8 cellular contexts compared by ENCODE assay signal in the genomic region with DNA sequence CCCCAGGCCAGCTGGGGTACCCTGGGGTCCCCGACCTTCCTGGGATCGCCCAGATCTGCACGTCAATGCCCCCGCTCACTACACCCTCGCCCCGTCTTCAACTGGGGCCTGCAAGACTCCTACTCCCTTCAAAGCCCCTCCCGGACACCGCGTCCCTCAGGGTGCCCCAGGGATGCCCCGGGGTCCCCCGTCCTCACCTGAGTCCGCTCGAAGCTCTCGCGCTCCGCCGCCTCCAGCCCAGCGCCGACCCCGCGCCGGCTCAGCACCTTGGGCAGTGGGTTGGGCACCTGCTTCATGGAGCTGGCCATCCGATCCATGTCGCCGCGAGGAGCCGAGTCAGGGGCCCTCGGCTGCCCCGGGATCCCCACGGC. TPM values are rescaled to one million over a fixed set of nuclear protein-coding genes. Genes with fewer than 3 reads are reported as not detected.
DNase-seq lines count a peak whose midpoint lies in the region; ATAC-seq and TF ChIP-seq lines count a peak whose summit lies in the region.

TSS of gene HIP1 (minus strand) at position 338 of the 371 bp plus-strand sequence. CDS start at position 317, 21 bp downstream.

- H3K27ac Mint-ChIP-seq in CD4-positive, alpha-beta memory T cell: peak within 1 kb of the TSS; percentile 94 to 99 (median 98)
- peak within 1 kb of the TSS; percentile 87 for H3K27ac Mint-ChIP-seq in stimulated activated memory B cell treated with anti-CD40 and anti-IgM and Interleukin-4, amounts not matched to agents 10 μg/mL and 1 μg/mL and 100 μg/mL, for 72 hours

- peaks cover 18% of the 10 kb centered on the region for H3K4me1 ChIP-seq in CD4-positive, alpha-beta memory T cell (ENCODE audit: insufficient read depth, low read length)
- peaks cover 0 to 10% of the 10 kb centered on the region in 2 donors for H3K4me1 ChIP-seq in adrenal gland (replicated peaks in 1 of 2)

- WGBS in adrenal gland, 4 donors: 0 to 1% (median 0%) methylated on average over 19 to 30 of the region's 30 CpGs; no CpG with 5 or more reads in 1 of the 4 donors

- CTCF ChIA-PET in CD4-positive, alpha-beta memory T cell (lab: Charles Lee; ENCODE audit: partially characterized antibody): interaction anchor here (2.2 kb wide), 1 partner anchor 24 kb away, joined by 10 read pairs; no protein-coding TSS in a partner anchor

- no peak for TF ChIP-seq POLR2A in adrenal gland (IDR thresholded peaks at IDR 0.05)

- peak within 1 kb of the TSS; percentile 97 to 100 (median 98) for H3K4me3 Mint-ChIP-seq in CD4-positive, alpha-beta memory T cell
- peak within 1 kb of the TSS; percentile 96 for H3K4me3 Mint-ChIP-seq in stimulated activated memory B cell treated with anti-CD40 and anti-IgM and Interleukin-4, amounts not matched to agents 10 μg/mL and 1 μg/mL and 100 μg/mL, for 72 hours

- ATAC-seq in HG02642 (IDR thresholded peaks at IDR 0.05; ENCODE audit: poor library complexity, unreplicated experiment) (peak; percentile 0), HG02588 (IDR thresholded peaks at IDR 0.05; ENCODE audit: unreplicated experiment) (no peak)
- peak; percentile 1 for ATAC-seq in stimulated activated memory B cell treated with anti-CD40 and anti-IgM and Interleukin-4, amounts not matched to agents 10 μg/mL and 1 μg/mL and 100 μg/mL, for 72 hours

- no peaks in the 10 kb centered on the region for H3K36me3 ChIP-seq in CD4-positive, alpha-beta memory T cell (ENCODE audit: insufficient read depth, low read length)
- no peaks in the 10 kb centered on the region for H3K36me3 ChIP-seq in adrenal gland (replicated peaks in 1 of 2)

- H3K4me3 ChIP-seq in CD4-positive, alpha-beta memory T cell (ENCODE audit: low read length in 2 of 2): peak within 1 kb of the TSS; percentile 76 to 97
- H3K4me3 ChIP-seq in adrenal gland (peak within 1 kb of the TSS; percentile 68 to 96 (median 92)), iPS-18c (ENCODE audit: insufficient read depth, low read depth, low read length) (peak within 1 kb of the TSS; percentile 95)

- H3K27me3 Mint-ChIP-seq in CD4-positive, alpha-beta memory T cell: peaks cover 1% of the 10 kb centered on the region in 2 donors
- no peaks in the 10 kb centered on the region for H3K27me3 Mint-ChIP-seq in stimulated activated memory B cell treated with anti-CD40 and anti-IgM and Interleukin-4, amounts not matched to agents 10 μg/mL and 1 μg/mL and 100 μg/mL, for 72 hours

- no peaks in the 10 kb centered on the region for H3K9me3 Mint-ChIP-seq in CD4-positive, alpha-beta memory T cell
- H3K9me3 Mint-ChIP-seq in stimulated activated memory B cell treated with anti-CD40 and anti-IgM and Interleukin-4, amounts not matched to agents 10 μg/mL and 1 μg/mL and 100 μg/mL, for 72 hours: no peaks in the 10 kb centered on the region

- H3K9me3 ChIP-seq in CD4-positive, alpha-beta memory T cell (ENCODE audit: control insufficient read depth in 1 of 2, low read length in 2 of 2): no peaks in the 10 kb centered on the region
- H3K9me3 ChIP-seq in adrenal gland (replicated peaks in 1 of 3) (no peaks in the 10 kb centered on the region), iPS-18c (ENCODE audit: control insufficient read depth, insufficient read depth, low read length) (no peaks in the 10 kb centered on the region)

- peak within 1 kb of the TSS; percentile 79 for H3K27ac ChIP-seq in CD4-positive, alpha-beta memory T cell (ENCODE audit: low read depth, low read length)
- peak within 1 kb of the TSS; percentile 65 to 96 (median 75) for H3K27ac ChIP-seq in adrenal gland

- peaks cover 7 to 21% (median 13%) of the 10 kb centered on the region in 4 donors for H3K4me1 Mint-ChIP-seq in CD4-positive, alpha-beta memory T cell
- H3K4me1 Mint-ChIP-seq in stimulated activated memory B cell treated with anti-CD40 and anti-IgM and Interleukin-4, amounts not matched to agents 10 μg/mL and 1 μg/mL and 100 μg/mL, for 72 hours: peaks cover 32% of the 10 kb centered on the region

- no peak for DNase-seq in CD4-positive, alpha-beta memory T cell
- DNase-seq in adrenal gland (peak in 1 of 7 donors; percentile 28), kidney tubule cell (ENCODE audit: low spot score) (no peak), hippocampal formation (lab: John Stamatoyannopoulos, UW) (no peak)

- POLR2A ChIA-PET in CD4-positive, alpha-beta memory T cell (lab: Charles Lee; ENCODE audit: partially characterized antibody): interaction anchor here (1.0 to 3.2 kb wide), 4 partner anchors 11 to 666 kb away, joined by 5 to 24 read pairs (median 6); partner anchors contain the start of genes MDH2, POR and STYXL1

- intact Hi-C loops in CD4-positive, alpha-beta memory T cell (cut with micrococcal nuclease): loop anchor here (2.0 kb wide), 2 partner anchors 176 to 210 kb away; partner anchors contain the start of gene POR
- intact Hi-C loops in adrenal gland (cut with DNase I): no loop called here

- TF ChIP-seq CTCF in adrenal gland (IDR thresholded peaks at IDR 0.05): no peak

- H3K27me3 ChIP-seq in CD4-positive, alpha-beta memory T cell (ENCODE audit: insufficient read depth, low read length): no peaks in the 10 kb centered on the region
- H3K27me3 ChIP-seq in adrenal gland: no peaks in the 10 kb centered on the region

- peaks cover 0 to 1% of the 10 kb centered on the region in 2 donors for H3K36me3 Mint-ChIP-seq in CD4-positive, alpha-beta memory T cell
- no peaks in the 10 kb centered on the region for H3K36me3 Mint-ChIP-seq in stimulated activated memory B cell treated with anti-CD40 and anti-IgM and Interleukin-4, amounts not matched to agents 10 μg/mL and 1 μg/mL and 100 μg/mL, for 72 hours

RNA-seq across cellular contexts. Expression of gene HIP1, which starts in this region (rescaled TPM):
- 1 to 10 TPM; 3.1 to 3.5 TPM for total RNA-seq in CD4-positive, alpha-beta memory T cell
- 1 to 10 TPM in 1 of 2 donors, not detected in 1; 2.2 TPM for polyA plus RNA-seq in CD4-positive, alpha-beta memory T cell
- total RNA-seq in adrenal gland: 10 to 100 TPM; 24.3 to 48.9 (median 34.0) TPM
- 10 to 100 TPM in 1 of 3 donors, 1 to 10 TPM in 2; 5.9 to 18.2 (median 9.7) TPM for polyA plus RNA-seq in adrenal gland

Comparison
In these comparisons a context has a peak if more than half of its experiments do, and no peak if none do; other contexts are left out.
1. RNA of gene HIP1 (total RNA-seq): 24.3 to 48.9 TPM in adrenal gland; 3.1 to 3.5 TPM in CD4-positive, alpha-beta memory T cell; every median in the first group is over 4 times any median in the second.
2. Peak in every context shown above with its lines, with median percentiles within 50 percentile points of each other: H3K4me3 ChIP-seq.